In the genomic region with DNA sequence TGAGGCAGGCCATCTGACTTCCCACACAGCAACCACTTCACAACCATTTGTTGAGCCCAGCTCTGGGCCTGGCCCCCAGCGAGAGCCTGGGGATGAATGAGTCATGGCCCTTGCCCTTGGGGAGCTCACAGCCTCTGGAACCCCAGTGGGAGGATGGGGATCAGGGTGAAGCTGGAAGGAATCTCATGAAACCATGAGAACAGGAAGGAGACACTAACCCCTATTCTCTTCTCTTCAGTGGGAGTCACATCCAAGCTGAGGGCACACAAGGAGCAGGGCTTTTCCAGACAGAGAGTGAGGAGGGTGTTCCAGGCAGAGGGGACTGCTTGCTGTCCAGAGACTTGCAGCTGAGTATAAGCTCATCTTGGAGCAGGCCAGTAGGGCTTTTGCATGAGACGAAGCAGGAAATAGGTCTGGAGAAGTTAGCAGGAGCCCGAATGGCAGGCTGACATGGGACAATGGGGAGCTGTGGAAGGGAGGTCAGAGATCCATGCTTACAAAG, we compare ENCODE assay signal across 13 cellular contexts. TPM values are rescaled to one million over a fixed set of nuclear protein-coding genes. Genes with fewer than 3 reads are reported as not detected.
DNase-seq lines count a peak whose midpoint lies in the region; ATAC-seq, FAIRE-seq and TF ChIP-seq lines count a peak whose summit lies in the region.
"Had no signal": no experiment of that assay in that cellular context is flagged by ENCODE, and none has a peak within 500 bp of the region (broad histone marks: within the 10 kb centered on the region; RNA-seq: fewer than 3 reads in every experiment).

No MANE protein-coding gene starts in this region.

- peaks cover 4 to 33% (median 30%) of the 10 kb centered on the region in 4 experiments for H3K4me1 ChIP-seq in H1 (replicated peaks in 1 of 4; ENCODE audit: control insufficient read depth in 3 of 4, insufficient read depth in 4 of 4, low read length in 3 of 4)
- H3K4me1 ChIP-seq in psoas muscle, result peaks cover 31% of the 10 kb centered on the region

- no peak overlapping the region for H3K56ac ChIP-seq in H1 (replicated peaks; ENCODE audit: insufficient read length, low read depth, low read length)

- DNase-seq in H7 (peak; percentile 39), RCC 7860 (ENCODE audit: low spot score) (peak; percentile 17), H1 (ENCODE audit: low read depth in 1 of 2, low spot score in 2 of 2) (no peak), psoas muscle (no peak), NCI-H82 (lab: John Stamatoyannopoulos, UW) (no peak), posterior vena cava (ENCODE audit: low spot score) (no peak), CD14-positive monocyte (ENCODE audit: low spot score) (no peak)
- DNase-seq: SHP77, testis had no signal

- H2BK20ac ChIP-seq in H1 (ENCODE audit: low read length), result peak overlapping the region; percentile 94

- no peaks in the 10 kb centered on the region for H3K79me1 ChIP-seq in H1 (ENCODE audit: low read depth, low read length)

- H3K9ac ChIP-seq in H1 (replicated peaks in 1 of 4; ENCODE audit: extremely low read depth in 1 of 4, low read depth in 3 of 4, low read length in 3 of 4), result no peak overlapping the region

- FAIRE-seq in RCC 7860 (lab: Jason Lieb, UNC), result no peak
- FAIRE-seq in H1 (lab: Jason Lieb, UNC), result no peak
- FAIRE-seq: D721Med had no signal

- H2BK15ac ChIP-seq in H1 (ENCODE audit: low read length), result no peak overlapping the region

- TF ChIP-seq CTCF in H1 (IDR thresholded peaks at IDR 0.05; ENCODE audit: control extremely low read depth in 1 of 3, insufficient read depth in 1 of 3, low read depth in 1 of 3, low read length in 3 of 3) (no peak), psoas muscle (IDR thresholded peaks at IDR 0.05) (no peak), CD14-positive monocyte (IDR thresholded peaks at IDR 0.05) (no peak)

- peak overlapping the region; percentile 64; the same call in 1 of the 2 replicates for H2AFZ ChIP-seq in H1 (ENCODE audit: low read length)

- no peaks in the 10 kb centered on the region for H3K23me2 ChIP-seq in H1 (ENCODE audit: low read depth, low read length)

- H3K79me2 ChIP-seq in H1 (ENCODE audit: control insufficient read depth in 1 of 2, insufficient read depth in 2 of 2, low read length in 2 of 2), result no peaks in the 10 kb centered on the region

- no peak overlapping the region for H2BK5ac ChIP-seq in H1 (ENCODE audit: low read depth, low read length)

- H3K9me3 Mint-ChIP-seq in CD14-positive monocyte, result no peaks in the 10 kb centered on the region

- 84% methylated on average over 3 of the region's 3 CpGs; no CpG with 5 or more reads in 1 of the 2 experiments for WGBS in H1 (ENCODE audit: extremely low coverage in 1 of 2, insufficient coverage in 1 of 2, insufficient read length in 1 of 2, insufficient replicate concordance in 2 of 2, low coverage in 1 of 2, low lambda C conversion rate in 2 of 2, missing lambda C conversion rate in 1 of 2), 2 experiments
- WGBS in psoas muscle, 3 donors, result 26 to 42% (median 37%) methylated on average over 3 of the region's 3 CpGs

- no peak overlapping the region for H3K18ac ChIP-seq in H1 (ENCODE audit: extremely low read depth, low read length)

- H3K9me3 ChIP-seq in H1 (ENCODE audit: insufficient read depth in 2 of 2, low read depth in 1 of 2, low read length in 1 of 2) (no peaks in the 10 kb centered on the region), psoas muscle (no peaks in the 10 kb centered on the region)
- H3K9me3 ChIP-seq: testis had no signal

- H3K36me3 ChIP-seq in H7 (replicated peaks; ENCODE audit: control insufficient read depth, insufficient read depth, low read length) (no peaks in the 10 kb centered on the region), H1 (ENCODE audit: control insufficient read depth in 2 of 4, insufficient read depth in 4 of 4, low read length in 3 of 4) (no peaks in the 10 kb centered on the region), psoas muscle (ENCODE audit: insufficient read depth in 1 of 2, low read depth in 1 of 2) (peaks cover 0 to 26% of the 10 kb centered on the region in 2 donors)

- no peak for ATAC-seq in psoas muscle
- no peak for ATAC-seq in HG03521 (IDR thresholded peaks at IDR 0.05; ENCODE audit: unreplicated experiment)

- no peak overlapping the region for H3K4me3 Mint-ChIP-seq in CD14-positive monocyte

- no peak overlapping the region for H3K27ac ChIP-seq in H1 (ENCODE audit: low read depth, low read length)
- peak overlapping the region; percentile 38 for H3K27ac ChIP-seq in psoas muscle
- H3K27ac ChIP-seq: VCaP had no signal

- TF ChIP-seq EP300 in H1 (IDR thresholded peaks at IDR 0.05; ENCODE audit: borderline replicate concordance in 1 of 2, low read depth in 2 of 2, low read length in 2 of 2), result no peak

- no peak overlapping the region for H2BK12ac ChIP-seq in H1 (ENCODE audit: low read depth, low read length)

- H3K4me1 Mint-ChIP-seq in CD14-positive monocyte, result no peaks in the 10 kb centered on the region

- no peaks in the 10 kb centered on the region for H4K20me1 ChIP-seq in H1 (replicated peaks in 1 of 2; ENCODE audit: control insufficient read depth in 1 of 2, insufficient read depth in 2 of 2, low read length in 2 of 2)

- H3K4me2 ChIP-seq in H1 (ENCODE audit: insufficient read depth in 1 of 2, low read depth in 2 of 2, low read length in 2 of 2), result no peak overlapping the region

- no peaks in the 10 kb centered on the region for H3K27me3 ChIP-seq in H7 (ENCODE audit: control insufficient read depth, insufficient read depth, low read length)
- no peaks in the 10 kb centered on the region for H3K27me3 ChIP-seq in H1 (replicated peaks in 1 of 4; ENCODE audit: control insufficient read depth in 3 of 4, extremely low read depth in 1 of 4, insufficient read depth in 3 of 4, low read length in 3 of 4)
- no peaks in the 10 kb centered on the region for H3K27me3 ChIP-seq in psoas muscle (ENCODE audit: insufficient read depth in 3 of 3, low read length in 2 of 3)
- H3K27me3 ChIP-seq: testis had no signal

- intact Hi-C loops in psoas muscle (cut with DNase I) (loop anchor here in 1 of 2 donors (5.0 kb wide), 1 partner anchor 111 kb away; no protein-coding TSS in a partner anchor), posterior vena cava (cut with DNase I) (loop anchor here in 1 of 2 donors (5.0 kb wide), 1 partner anchor 114 kb away; the partner anchor contains the start of gene PDRG1), CD14-positive monocyte (cut with micrococcal nuclease) (no loop called here)

- no peak for TF ChIP-seq POLR2A in H1 (IDR thresholded peaks at IDR 0.05; ENCODE audit: control extremely low read depth in 1 of 2, low read depth in 2 of 2, low read length in 2 of 2)

- H3K4me3 ChIP-seq in H7 (ENCODE audit: insufficient read depth, low read depth, low read length) (no peak overlapping the region), H1 (ENCODE audit: extremely low read depth in 1 of 4, insufficient read depth in 2 of 4, low read depth in 3 of 4, low read length in 4 of 4) (no peak overlapping the region), psoas muscle (no peak overlapping the region)
- H3K4me3 ChIP-seq: testis had no signal

- H3K36me3 Mint-ChIP-seq in CD14-positive monocyte, result peaks cover 0 to 2% of the 10 kb centered on the region in 2 donors

- H4K8ac ChIP-seq in H1 (ENCODE audit: extremely low read depth, insufficient read depth, low read length), result no peak overlapping the region

- H2BK120ac ChIP-seq in H1 (replicated peaks; ENCODE audit: low read depth, low read length), result no peak overlapping the region

- H3K27ac Mint-ChIP-seq in CD14-positive monocyte, result no peak overlapping the region

- POLR2A ChIA-PET in H1 (lab: Charles Lee; ENCODE audit: partially characterized antibody), result no interaction called here

- H3K27me3 Mint-ChIP-seq in CD14-positive monocyte (ENCODE audit: low read depth in 3 of 3), result peaks cover 20 to 45% (median 38%) of the 10 kb centered on the region in 3 donors

- TF ChIP-seq RAD21 in H1 (IDR thresholded peaks at IDR 0.05 in 1 of 2, conservative IDR thresholded peaks at IDR 0.05 in 1 of 2; ENCODE audit: low read depth in 2 of 2, low read length in 2 of 2), result no peak

- no peak overlapping the region for H4K5ac ChIP-seq in H1 (ENCODE audit: insufficient read length, low read depth, low read length)

- no peak overlapping the region for H3K4ac ChIP-seq in H1 (replicated peaks; ENCODE audit: insufficient read length, low read depth, low read length)

- no peak overlapping the region for H3K14ac ChIP-seq in H1 (ENCODE audit: insufficient read length)

- H2AK5ac ChIP-seq in H1 (ENCODE audit: low read depth, low read length), result peak overlapping the region; percentile 16; the same call in 1 of the 2 replicates

- CTCF ChIA-PET in H1 (lab: Charles Lee; ENCODE audit: partially characterized antibody), result interaction anchor here (0.6 to 7.3 kb wide), 15 partner anchors 9 to 193 kb away, joined by 3 to 111 read pairs (median 3); partner anchors contain the start of gene PDRG1

- H4K91ac ChIP-seq in H1 (replicated peaks; ENCODE audit: insufficient read length, low read length), result peak overlapping the region; percentile 12

- H3K23ac ChIP-seq in H1 (ENCODE audit: insufficient read length), result no peak overlapping the region

RNA-seq across cellular contexts. Expression of gene FOXS1, which starts 7.5 kb away (rescaled TPM):
- 0.38 TPM in 1 of 2 replicates, not detected in the other for total RNA-seq in H7 (2014; rRNA removed; shearing (Covaris generic))
- total RNA-seq in H1 (2021; fragmentation: NEBNext Ultra II Directional; extraction: Animal tissue kit (Norgen Biotek cat#: 25700)), result not detected in 2 replicates
- 0.45 and 0.47 TPM in 2 replicates for polyA plus RNA-seq in H1 (2011; rRNA removed)
- 0.36 TPM for polyA plus RNA-seq in H1 (2011; cell fraction: cytosol; rRNA removed)
- polyA plus RNA-seq in H1 (2011; cell fraction: nucleus; rRNA removed), result 0.43 TPM
- 0.13 to 0.28 TPM in 2 of 4 replicates, not detected in the others for polyA plus RNA-seq in H1 (2012, experiment 1 of 2)
- 0.26 TPM for polyA plus RNA-seq in H1 (2012, experiment 2 of 2)
- polyA plus RNA-seq in H1 (2013, experiment 1 of 2), result 0.12 TPM
- polyA plus RNA-seq in H1 (2013, experiment 2 of 2), result 0.20 TPM
- polyA minus RNA-seq in H1 (2011; rRNA and poly(A)+ RNA removed), result not detected in 2 replicates
- not detected for polyA minus RNA-seq in H1 (2011; cell fraction: cytosol; rRNA and poly(A)+ RNA removed)
- polyA minus RNA-seq in H1 (2011; cell fraction: nucleus; rRNA and poly(A)+ RNA removed), result 1.00 TPM
- 1 to 10 TPM in 2 of 4 donors, under 1 TPM in 2; 0.59 to 3.8 (median 1.2) TPM for total RNA-seq in psoas muscle
- polyA plus RNA-seq in psoas muscle, result 1 to 10 TPM in 1 of 3 donors, under 1 TPM in 2; 0.65 to 1.3 (median 0.87) TPM
- total RNA-seq in posterior vena cava, result 1 to 10 TPM; 2.8 to 5.0 TPM
- not detected for polyA plus RNA-seq in CD14-positive monocyte
- total RNA-seq: NCI-H460 had no signal

RNA-seq across cellular contexts. Expression of gene MYLK2, which starts 18.8 kb away (rescaled TPM):
- total RNA-seq in H7 (2014; rRNA removed; shearing (Covaris generic)), result 0.21 TPM in 1 of 2 replicates, not detected in the other
- 0.22 TPM in 1 of 2 replicates, not detected in the other for total RNA-seq in H1 (2021; fragmentation: NEBNext Ultra II Directional; extraction: Animal tissue kit (Norgen Biotek cat#: 25700))
- polyA plus RNA-seq in H1 (2011; rRNA removed) (0.26 and 0.27 TPM in 2 replicates), psoas muscle (100 to 1,000 TPM in 1 of 3 donors, 10 to 100 TPM in 2; 30.6 to 273 (median 91.4) TPM), CD14-positive monocyte (not detected)
- 0.36 TPM for polyA plus RNA-seq in H1 (2011; cell fraction: cytosol; rRNA removed)
- polyA plus RNA-seq in H1 (2011; cell fraction: nucleus; rRNA removed), result 0.73 TPM
- polyA plus RNA-seq in H1 (2012, experiment 1 of 2), result 0.21 to 0.41 TPM (median 0.23 TPM) in 4 replicates
- 0.13 TPM for polyA plus RNA-seq in H1 (2012, experiment 2 of 2)
- 0.20 TPM for polyA plus RNA-seq in H1 (2013, experiment 1 of 2)
- polyA plus RNA-seq in H1 (2013, experiment 2 of 2), result 0.22 TPM
- polyA minus RNA-seq in H1 (2011; rRNA and poly(A)+ RNA removed), result 0.09 and 0.32 TPM in 2 replicates
- not detected for polyA minus RNA-seq in H1 (2011; cell fraction: cytosol; rRNA and poly(A)+ RNA removed)
- polyA minus RNA-seq in H1 (2011; cell fraction: nucleus; rRNA and poly(A)+ RNA removed), result 0.40 TPM
- total RNA-seq in psoas muscle (100 to 1,000 TPM in 2 of 4 donors, 10 to 100 TPM in 2; 55.8 to 144 (median 102) TPM), posterior vena cava (not detected)

RNA-seq across cellular contexts. Expression of gene DUSP15, which starts 32.4 kb away (rescaled TPM):
- total RNA-seq in H7 (2014; rRNA removed; shearing (Covaris generic)), result 1.5 and 2.5 TPM in 2 replicates
- 0.91 and 1.0 TPM in 2 replicates for total RNA-seq in H1 (2021; fragmentation: NEBNext Ultra II Directional; extraction: Animal tissue kit (Norgen Biotek cat#: 25700))
- polyA plus RNA-seq in H1 (2011; rRNA removed), result 3.2 and 6.0 TPM in 2 replicates
- polyA plus RNA-seq in H1 (2011; cell fraction: cytosol; rRNA removed), result 3.9 TPM
- polyA plus RNA-seq in H1 (2011; cell fraction: nucleus; rRNA removed), result 4.7 TPM
- polyA plus RNA-seq in H1 (2012, experiment 1 of 2), result 0.77 to 3.2 TPM (median 2.8 TPM) in 4 replicates
- polyA plus RNA-seq in H1 (2012, experiment 2 of 2), result 1.6 TPM
- 0.87 TPM for polyA plus RNA-seq in H1 (2013, experiment 1 of 2)
- 0.79 TPM for polyA plus RNA-seq in H1 (2013, experiment 2 of 2)
- 0.39 and 1.1 TPM in 2 replicates for polyA minus RNA-seq in H1 (2011; rRNA and poly(A)+ RNA removed)
- 2.6 TPM for polyA minus RNA-seq in H1 (2011; cell fraction: cytosol; rRNA and poly(A)+ RNA removed)
- polyA minus RNA-seq in H1 (2011; cell fraction: nucleus; rRNA and poly(A)+ RNA removed), result 5.4 TPM
- under 1 TPM in 1 of 4 donors, not detected in 3; 0.51 TPM for total RNA-seq in psoas muscle
- polyA plus RNA-seq in psoas muscle, result under 1 TPM; 0.04 to 0.22 (median 0.17) TPM
- 1 to 10 TPM in 1 of 2 donors, under 1 TPM in 1; 0.90 to 1.0 TPM for total RNA-seq in posterior vena cava
- polyA plus RNA-seq in CD14-positive monocyte, result not detected
- total RNA-seq: NCI-H460 had no signal

RNA-seq across cellular contexts. Expression of gene TTLL9, which starts 32.5 kb away (rescaled TPM):
- total RNA-seq in H7 (2014; rRNA removed; shearing (Covaris generic)), result 0.14 TPM in 1 of 2 replicates, not detected in the other
- not detected in 2 replicates for total RNA-seq in H1 (2021; fragmentation: NEBNext Ultra II Directional; extraction: Animal tissue kit (Norgen Biotek cat#: 25700))
- polyA plus RNA-seq in H1 (2011; rRNA removed) (0.06 and 0.19 TPM in 2 replicates), psoas muscle (under 1 TPM in 1 of 3 donors, not detected in 2; 0.01 TPM), CD14-positive monocyte (not detected)
- polyA plus RNA-seq in H1 (2011; cell fraction: cytosol; rRNA removed), result 0.10 TPM
- 0.20 TPM for polyA plus RNA-seq in H1 (2011; cell fraction: nucleus; rRNA removed)
- 0.15 to 0.24 TPM (median 0.16 TPM) in 3 of 4 replicates, not detected in the other for polyA plus RNA-seq in H1 (2012, experiment 1 of 2)
- polyA plus RNA-seq in H1 (2012, experiment 2 of 2), result not detected
- polyA plus RNA-seq in H1 (2013, experiment 1 of 2), result not detected
- polyA plus RNA-seq in H1 (2013, experiment 2 of 2), result 0.04 TPM
- 0.20 TPM in 1 of 2 replicates, not detected in the other for polyA minus RNA-seq in H1 (2011; rRNA and poly(A)+ RNA removed)
- not detected for polyA minus RNA-seq in H1 (2011; cell fraction: cytosol; rRNA and poly(A)+ RNA removed)
- polyA minus RNA-seq in H1 (2011; cell fraction: nucleus; rRNA and poly(A)+ RNA removed), result not detected
- total RNA-seq in psoas muscle (not detected), posterior vena cava (under 1 TPM; 0.14 to 0.19 TPM)
- total RNA-seq: NCI-H460 had no signal

Comparison
In these comparisons a context has a peak if more than half of its experiments do, and no peak if none do; other contexts are left out.
1. DNase-seq: peak in H7 (single experiment) and RCC 7860 (single experiment); none in H1 (0 of 2), psoas muscle (0 of 2), NCI-H82 (single experiment), posterior vena cava (single experiment) and CD14-positive monocyte (single experiment).
2. RNA of gene MYLK2, which starts 18.8 kb away (total RNA-seq): 55.8 to 144 TPM in psoas muscle; 0.22 TPM in H1, 0.21 TPM in H7 and not detected in posterior vena cava; every median in the first group is over 10 times any median in the second.